ENCODE assay signal across 8 cellular contexts in genomic region chr12:4809013-4809448, GRCh38.
DNase-seq lines count a peak whose midpoint lies in the region; ATAC-seq, FAIRE-seq and TF ChIP-seq lines count a peak whose summit lies in the region.

No MANE protein-coding gene starts in this region.

- peak overlapping the region; percentile 78 for H3K4me3 ChIP-seq in GM23338
- peak overlapping the region; percentile 68 for H3K4me3 ChIP-seq in left ventricle myocardium inferior
- H3K4me3 ChIP-seq in gastrocnemius medialis = peak overlapping the region; percentile 17 to 40 (median 28)
- H3K4me3 ChIP-seq in kidney (ENCODE audit: low read length in 2 of 2) = no peak overlapping the region

- peaks cover 6% of the 10 kb centered on the region for H4K20me1 ChIP-seq in GM23338 (replicated peaks; ENCODE audit: insufficient read depth)

- TF ChIP-seq POLR2A in gastrocnemius medialis (IDR thresholded peaks at IDR 0.05) = no peak

- intact Hi-C loops in left ventricle myocardium inferior (cut with micrococcal nuclease) = no loop called here
- intact Hi-C loops in gastrocnemius medialis (cut with DNase I; ENCODE audit: low total_unique reads) = no loop called here
- intact Hi-C loops in kidney (cut with DNase I) = no loop called here

- no peaks in the 10 kb centered on the region for H3K36me3 ChIP-seq in GM23338 (ENCODE audit: insufficient read depth)
- no peaks in the 10 kb centered on the region for H3K36me3 ChIP-seq in left ventricle myocardium inferior
- H3K36me3 ChIP-seq in gastrocnemius medialis = no peaks in the 10 kb centered on the region
- no peaks in the 10 kb centered on the region for H3K36me3 ChIP-seq in kidney (ENCODE audit: control insufficient read depth in 1 of 2, insufficient read depth in 2 of 2, low read length in 2 of 2)

- no peak for FAIRE-seq in kidney (lab: Jason Lieb, UNC)

- peaks cover 59% of the 10 kb centered on the region for H3K27me3 ChIP-seq in GM23338 (ENCODE audit: insufficient read depth)
- H3K27me3 ChIP-seq in left ventricle myocardium inferior (ENCODE audit: low read depth) = peaks cover 71% of the 10 kb centered on the region
- H3K27me3 ChIP-seq in gastrocnemius medialis = peaks cover 25 to 46% (median 34%) of the 10 kb centered on the region in 3 donors

- DNase-seq in GM23338 (ENCODE audit: low spot score) (peak; percentile 78), left ventricle myocardium inferior (no peak), gastrocnemius medialis (no peak), kidney (no peak), SIG-M5 (lab: John Stamatoyannopoulos, UW) (no peak)

- peaks cover 2% of the 10 kb centered on the region; the same call in 2 of the 3 replicates for H3K4me1 Mint-ChIP-seq in GM23338
- H3K4me1 Mint-ChIP-seq in T-helper 1 cell treated with Interleukin-12 subunit alpha and Interleukin-12 subunit beta and Interleukin-4 antibody, amounts not matched to agents 30 μg/mL and 1 μg/mL, for 36 hours (ENCODE audit: low read depth) = peaks cover 24% of the 10 kb centered on the region

- peak overlapping the region; percentile 89 for H2AFZ ChIP-seq in GM23338

- no peaks in the 10 kb centered on the region for H3F3A ChIP-seq in GM23338 (replicated peaks; ENCODE audit: low read depth)

- peak overlapping the region; percentile 75 for H3K4me3 Mint-ChIP-seq in GM23338
- peak overlapping the region; percentile 21 for H3K4me3 Mint-ChIP-seq in T-helper 1 cell treated with Interleukin-12 subunit alpha and Interleukin-12 subunit beta and Interleukin-4 antibody, amounts not matched to agents 30 μg/mL and 1 μg/mL, for 36 hours

- H3K4me1 ChIP-seq in GM23338 (ENCODE audit: insufficient read depth) (no peaks in the 10 kb centered on the region; the same call in 1 of the 2 replicates), left ventricle myocardium inferior (peaks cover 16% of the 10 kb centered on the region), gastrocnemius medialis (no peaks in the 10 kb centered on the region), kidney (ENCODE audit: control insufficient read depth in 1 of 2, insufficient read depth in 1 of 2, low read depth in 1 of 2, low read length in 2 of 2) (no peaks in the 10 kb centered on the region)

- H3K27ac ChIP-seq in GM23338 (ENCODE audit: low read depth) (no peak overlapping the region), left ventricle myocardium inferior (replicated peaks) (no peak overlapping the region), gastrocnemius medialis (no peak overlapping the region), kidney (ENCODE audit: low read depth in 2 of 2, low read length in 2 of 2) (no peak overlapping the region)

- no peak overlapping the region for H3K9ac ChIP-seq in kidney (ENCODE audit: low read length in 2 of 2)

- H3K9me3 ChIP-seq in left ventricle myocardium inferior (replicated peaks) (no peaks in the 10 kb centered on the region), gastrocnemius medialis (no peaks in the 10 kb centered on the region), kidney (ENCODE audit: control insufficient read depth in 1 of 2, low read length in 2 of 2) (no peaks in the 10 kb centered on the region)

- in situ Hi-C loops in gastrocnemius medialis (cut with MboI; ENCODE audit: low sequenced_read_pairs in 4 of 4) = no loop called here

- TF ChIP-seq CTCF in GM23338 (conservative IDR thresholded peaks at IDR 0.05; ENCODE audit: low read depth in 2 of 2) (no peak), left ventricle myocardium inferior (IDR thresholded peaks at IDR 0.05; ENCODE audit: borderline replicate concordance) (no peak), gastrocnemius medialis (IDR thresholded peaks at IDR 0.05 in 4 of 5, conservative IDR thresholded peaks at IDR 0.05 in 1 of 5) (no peak), kidney (IDR thresholded peaks at IDR 0.05; ENCODE audit: borderline replicate concordance, extremely low read depth, insufficient read depth) (no peak)

- H3K27me3 Mint-ChIP-seq in GM23338 (ENCODE audit: insufficient read depth, low read depth, poor library complexity) = peaks cover 45% of the 10 kb centered on the region
- H3K27me3 Mint-ChIP-seq in T-helper 1 cell treated with Interleukin-12 subunit alpha and Interleukin-12 subunit beta and Interleukin-4 antibody, amounts not matched to agents 30 μg/mL and 1 μg/mL, for 36 hours (ENCODE audit: low read depth) = peaks cover 23% of the 10 kb centered on the region

- H3K4me2 ChIP-seq in GM23338 = peak overlapping the region; percentile 79

- peaks cover 3% of the 10 kb centered on the region; the same call in 1 of the 2 replicates for H3K9me2 ChIP-seq in GM23338 (ENCODE audit: insufficient read depth)

- peak; percentile 80 for ATAC-seq in GM23338
- no peak for ATAC-seq in gastrocnemius medialis
- ATAC-seq in GM18502 (IDR thresholded peaks at IDR 0.05; ENCODE audit: poor library complexity, unreplicated experiment) = no peak
- no peak for ATAC-seq in HG03175 (IDR thresholded peaks at IDR 0.05; ENCODE audit: unreplicated experiment)

- H3K9me3 Mint-ChIP-seq in GM23338 = peaks cover 7% of the 10 kb centered on the region; the same call in 2 of the 3 replicates
- H3K9me3 Mint-ChIP-seq in T-helper 1 cell treated with Interleukin-12 subunit alpha and Interleukin-12 subunit beta and Interleukin-4 antibody, amounts not matched to agents 30 μg/mL and 1 μg/mL, for 36 hours = no peaks in the 10 kb centered on the region

- H3K79me2 ChIP-seq in GM23338 (replicated peaks; ENCODE audit: insufficient read depth) = no peaks in the 10 kb centered on the region

- H3K27ac Mint-ChIP-seq in GM23338 = no peak overlapping the region
- no peak overlapping the region for H3K27ac Mint-ChIP-seq in T-helper 1 cell treated with Interleukin-12 subunit alpha and Interleukin-12 subunit beta and Interleukin-4 antibody, amounts not matched to agents 30 μg/mL and 1 μg/mL, for 36 hours

- H3K36me3 Mint-ChIP-seq in GM23338 (ENCODE audit: low read depth) = peaks cover 13% of the 10 kb centered on the region
- peaks cover 19% of the 10 kb centered on the region for H3K36me3 Mint-ChIP-seq in T-helper 1 cell treated with Interleukin-12 subunit alpha and Interleukin-12 subunit beta and Interleukin-4 antibody, amounts not matched to agents 30 μg/mL and 1 μg/mL, for 36 hours (ENCODE audit: low read depth)

TF ChIP-seq in GM23338, 12 proteins besides CTCF, POLR2A, EP300 and RAD21:
- TF ChIP-seq CREB1 (CRISPR knock-in tag; IDR thresholded peaks at IDR 0.05; ENCODE audit: low read depth) = peak; percentile 78
- peak; percentile 66 for TF ChIP-seq POLR2AphosphoS5 (IDR thresholded peaks at IDR 0.05; ENCODE audit: low read depth)
- TF ChIP-seq ZNF114 (CRISPR knock-in tag; IDR thresholded peaks at IDR 0.05) = no peak

Comparison
In these comparisons a context has a peak if more than half of its experiments do, and no peak if none do; other contexts are left out.
1. H3K4me3 ChIP-seq: peak in GM23338 (single experiment), left ventricle myocardium inferior (single experiment) and gastrocnemius medialis (4 of 4); none in kidney (0 of 2).